ENCODE assay signal across 1 cellular context in genomic region chr16:51629602-51630001, GRCh38.
TF ChIP-seq lines count a peak whose summit lies in the region.

No MANE protein-coding gene starts in this region.

TF ChIP-seq in HEK293, 187 proteins besides CTCF, POLR2A, EP300 and RAD21 (continued from another document and continues in another):
- TF ChIP-seq PRDM2 (tag by site-specific recombination; IDR thresholded peaks at IDR 0.05; ENCODE audit: borderline replicate concordance) = no peak
- TF ChIP-seq ZNF362 (tag by site-specific recombination; IDR thresholded peaks at IDR 0.05) = no peak
- TF ChIP-seq ZNF776 (tag by site-specific recombination; IDR thresholded peaks at IDR 0.05; ENCODE audit: borderline replicate concordance) = no peak
- TF ChIP-seq ZNF558 (tag by site-specific recombination; IDR thresholded peaks at IDR 0.05) = no peak
- no peak for TF ChIP-seq ZNF488 (tag by site-specific recombination; IDR thresholded peaks at IDR 0.05)
- 0 out of 2 replicates have a peak, but pooled peaks have one; percentile 28 for TF ChIP-seq ZNF518A (tag by site-specific recombination; conservative IDR thresholded peaks at IDR 0.05; ENCODE audit: low read depth)
- TF ChIP-seq ZNF473 (tag by site-specific recombination; IDR thresholded peaks at IDR 0.05) = no peak
- no peak for TF ChIP-seq ZNF560 (tag by site-specific recombination; IDR thresholded peaks at IDR 0.05; ENCODE audit: borderline replicate concordance)
- no peak for TF ChIP-seq ZNF791 (tag by site-specific recombination; IDR thresholded peaks at IDR 0.05)
- no peak for TF ChIP-seq ZNF426 (tag by site-specific recombination; IDR thresholded peaks at IDR 0.05)
- TF ChIP-seq TCF7L2 (IDR thresholded peaks at IDR 0.05; ENCODE audit: borderline replicate concordance, low read depth, low read length) = 0 out of 2 replicates have a peak, but pooled peaks have one; percentile 32
- no peak for TF ChIP-seq MYNN (tag by site-specific recombination; IDR thresholded peaks at IDR 0.05; ENCODE audit: borderline replicate concordance)
- peak; percentile 75 for TF ChIP-seq ZNF629 (tag by site-specific recombination; IDR thresholded peaks at IDR 0.05)
- no peak for TF ChIP-seq ZBTB49 (tag by site-specific recombination; IDR thresholded peaks at IDR 0.05; ENCODE audit: low read depth)
- TF ChIP-seq ZSCAN18 (tag by site-specific recombination; IDR thresholded peaks at IDR 0.05) = no peak
- no peak for TF ChIP-seq ZNF121 (tag by site-specific recombination; IDR thresholded peaks at IDR 0.05)
- no peak for TF ChIP-seq ZNF654 (tag by site-specific recombination; IDR thresholded peaks at IDR 0.05; ENCODE audit: low read depth)
- 0 out of 2 replicates have a peak, but pooled peaks have one; percentile 35 for TF ChIP-seq IKZF3 (tag by site-specific recombination; IDR thresholded peaks at IDR 0.05)
- TF ChIP-seq ZNF404 (tag by site-specific recombination; IDR thresholded peaks at IDR 0.05) = no peak
- TF ChIP-seq ZBTB44 (tag by site-specific recombination; IDR thresholded peaks at IDR 0.05) = peak; percentile 57; the same call in 1 of the 2 replicates
- TF ChIP-seq ZNF561 (tag by site-specific recombination; IDR thresholded peaks at IDR 0.05; ENCODE audit: borderline replicate concordance) = no peak
- no peak for TF ChIP-seq ZNF513 (tag by site-specific recombination; IDR thresholded peaks at IDR 0.05)
- no peak for TF ChIP-seq ZFP37 (tag by site-specific recombination; IDR thresholded peaks at IDR 0.05)
- TF ChIP-seq ZNF239 (tag by site-specific recombination; IDR thresholded peaks at IDR 0.05) = no peak
- no peak for TF ChIP-seq ZBTB11 (tag by site-specific recombination; conservative IDR thresholded peaks at IDR 0.05; ENCODE audit: low read depth)
